22 cellular contexts compared by ENCODE assay signal in genomic region chr1:48908606-48909005, GRCh38.
"Had no signal": no experiment of that assay in that cellular context is flagged by ENCODE, and none has a peak within 500 bp of the region (broad histone marks: within the 10 kb centered on the region; RNA-seq: fewer than 3 reads in every experiment).

No MANE protein-coding gene starts in this region.

- H3K4me3 ChIP-seq: MG63, SJSA1 had no signal

- H3K4me2 ChIP-seq: SK-N-SH had no signal

- H3K4me1 ChIP-seq: SJSA1 had no signal

- H3K9ac ChIP-seq: SK-N-SH had no signal

- H3K27ac ChIP-seq: SJSA1 had no signal

- H3K27me3 ChIP-seq: MG63, SJSA1 had no signal

- DNase-seq: IMR-90, Karpas-422, KG1, MG63, NCI-H1092, NCI-H1105 treated with DMSO at 0.1 percent for 48 hours, NCI-H1417 treated with DMSO at 0.1 percent for 48 hours, NCI-H146, NCI-H1694 treated with DMSO at 0.1 percent for 48 hours, NCI-H1930, NCI-H2081, NCI-H2107, NCI-H2227 treated with DMSO at 0.1 percent for 48 hours, NCI-H524, NCI-H526 treated with DMSO at 0.1 percent for 48 hours, NCI-H748 treated with DMSO at 0.1 percent for 48 hours, Right ventricle myocardium superior, RPMI8226, SIG-M5, SK-N-SH, SW 1271 had no signal

- H3K9me3 ChIP-seq: MG63, SJSA1, SK-N-SH had no signal

- H3K36me3 ChIP-seq: MG63, SJSA1 had no signal
